ENCODE assay signal across 26 cellular contexts in genomic region chr12:105162174-105162573, GRCh38.
"Had no signal": no experiment of that assay in that cellular context is flagged by ENCODE, and none has a peak within 500 bp of the region (broad histone marks: within the 10 kb centered on the region; RNA-seq: fewer than 3 reads in every experiment).

No MANE protein-coding gene starts in this region.

- H3K27me3 Mint-ChIP-seq: dendritic cell treated with granulocyte-macrophage colony-stimulating factor and Interleukin-4, amounts not matched to agents 40 ng/mL and 50 ng/mL, for 4 days; effector memory CD8-positive, alpha-beta T cell had no signal

- H3K4me1 Mint-ChIP-seq: endodermal cell had no signal

- H3K4me3 Mint-ChIP-seq: dendritic cell treated with granulocyte-macrophage colony-stimulating factor and Interleukin-4, amounts not matched to agents 40 ng/mL and 50 ng/mL, for 4 days; effector memory CD8-positive, alpha-beta T cell; endodermal cell had no signal

- ATAC-seq: effector memory CD8-positive, alpha-beta T cell; esophagus mucosa; foreskin keratinocyte; gastrocnemius medialis; gastroesophageal sphincter; heart left ventricle; heart right ventricle had no signal

- H3K9me3 Mint-ChIP-seq: dendritic cell treated with granulocyte-macrophage colony-stimulating factor and Interleukin-4, amounts not matched to agents 40 ng/mL and 50 ng/mL, for 4 days; effector memory CD8-positive, alpha-beta T cell; endodermal cell had no signal

- DNase-seq: colonic mucosa; cortex of kidney; dermis blood vessel endothelial cell; dorsolateral prefrontal cortex; effector CD4-positive, alpha-beta T cell; effector CD8-positive, alpha-beta T cell; effector memory CD4-positive, alpha-beta T cell; effector memory CD8-positive, alpha-beta T cell; endodermal cell; erythroblast; esophagus squamous epithelium; foreskin fibroblast; foreskin keratinocyte; foreskin melanocyte; gastrocnemius medialis; glutamatergic neuron; head of caudate nucleus; heart left ventricle; heart right ventricle had no signal

- H3K27ac Mint-ChIP-seq: dendritic cell treated with granulocyte-macrophage colony-stimulating factor and Interleukin-4, amounts not matched to agents 40 ng/mL and 50 ng/mL, for 4 days; effector memory CD8-positive, alpha-beta T cell; endodermal cell had no signal

- FAIRE-seq: colon, endometrium, endothelial cell of umbilical vein, frontal cortex had no signal
